Comparison of ENCODE assay signal across 18 cellular contexts in the genomic region with DNA sequence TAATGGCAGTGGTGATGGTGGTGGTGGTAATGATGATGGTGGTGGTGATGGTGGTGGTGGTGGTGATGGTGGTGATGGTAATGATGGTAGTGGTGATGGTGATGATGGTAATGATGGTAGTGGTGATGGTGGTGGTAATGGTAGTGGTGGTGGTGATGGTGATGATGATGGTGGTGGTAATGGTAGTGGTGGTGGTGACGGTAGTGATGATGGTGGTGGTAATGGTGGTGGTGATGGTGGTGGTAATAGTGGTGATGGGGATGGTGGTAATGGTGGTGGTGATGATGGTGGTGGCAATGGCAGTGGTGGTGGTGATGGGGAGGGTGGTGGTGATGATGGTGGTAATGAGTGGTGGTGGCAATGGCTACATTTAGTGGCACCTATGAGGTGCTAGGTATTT.
DNase-seq lines count a peak whose midpoint lies in the region; ATAC-seq and TF ChIP-seq lines count a peak whose summit lies in the region.
"Had no signal": no experiment of that assay in that cellular context is flagged by ENCODE, and none has a peak within 500 bp of the region (broad histone marks: within the 10 kb centered on the region; RNA-seq: fewer than 3 reads in every experiment).

No MANE protein-coding gene starts in this region.

- H3K4me2 ChIP-seq in OCI-LY3 (ENCODE audit: low read length): peak overlapping the region; percentile 57

- no peak for TF ChIP-seq CTCF in OCI-LY3 (IDR thresholded peaks at IDR 0.05; ENCODE audit: low read depth, low read length)

- no peak for DNase-seq in activated T-cell treated with anti-CD3 and anti-CD28 coated beads, Interleukin-2, amount 50 U/mL, for 72 hours
- DNase-seq in activated T-cell treated with anti-CD3 and anti-CD28 coated beads for 4 hours (no peak), Ammon's horn (ENCODE audit: low spot score) (no peak), HK-2 (ENCODE audit: unreplicated experiment) (no peak)
- DNase-seq in central memory CD8-positive, alpha-beta T cell (ENCODE audit: low spot score in 2 of 2): no peak
- no peak for DNase-seq in stimulated activated naive CD8-positive, alpha-beta T cell treated with anti-CD3 and anti-CD28 coated beads, Interleukin-15, amount 100 ng/mL, for 72 hours
- DNase-seq: ACHN, anterior cingulate cortex, COR-L47, EL, hippocampal formation, mesendoderm, NCI-H187, NCI-H446 treated with DMSO at 0.1 percent for 48 hours, spleen had no signal

- H3K36me3 Mint-ChIP-seq in activated T-cell treated with anti-CD3 and anti-CD28 coated beads, Interleukin-2, amount 50 U/mL, for 72 hours (ENCODE audit: insufficient read depth in 2 of 2): peaks cover 0 to 6% of the 10 kb centered on the region in 2 donors
- peaks cover 13% of the 10 kb centered on the region for H3K36me3 Mint-ChIP-seq in central memory CD8-positive, alpha-beta T cell (ENCODE audit: insufficient read depth)

- no peak overlapping the region for H3K27ac ChIP-seq in OCI-LY3 (ENCODE audit: low read length)

- H3K9ac ChIP-seq in OCI-LY3 (ENCODE audit: low read length): no peak overlapping the region

- peaks cover 82% of the 10 kb centered on the region for H3K4me1 Mint-ChIP-seq in activated T-cell treated with anti-CD3 and anti-CD28 coated beads, Interleukin-2, amount 50 U/mL, for 72 hours (ENCODE audit: low read depth)
- H3K4me1 Mint-ChIP-seq in central memory CD8-positive, alpha-beta T cell: peaks cover 48% of the 10 kb centered on the region
- H3K4me1 Mint-ChIP-seq in stimulated activated naive CD8-positive, alpha-beta T cell treated with anti-CD3 and anti-CD28 coated beads, Interleukin-15, amount 100 ng/mL, for 72 hours: peaks cover 92% of the 10 kb centered on the region

- peaks cover 55% of the 10 kb centered on the region for H3K4me1 ChIP-seq in OCI-LY3 (ENCODE audit: low read length)

- H3K9me3 ChIP-seq in OCI-LY3 (ENCODE audit: insufficient read depth, low read length): no peaks in the 10 kb centered on the region
- H3K9me3 ChIP-seq: spleen, upper lobe of left lung had no signal

- H4K20me1 ChIP-seq in OCI-LY3 (ENCODE audit: insufficient read depth, low read length): peaks cover 24% of the 10 kb centered on the region

- H3K4me3 Mint-ChIP-seq in activated T-cell treated with anti-CD3 and anti-CD28 coated beads, Interleukin-2, amount 50 U/mL, for 72 hours: peak overlapping the region; percentile 23 to 45
- peak overlapping the region; percentile 2 for H3K4me3 Mint-ChIP-seq in central memory CD8-positive, alpha-beta T cell
- H3K4me3 Mint-ChIP-seq in stimulated activated naive CD8-positive, alpha-beta T cell treated with anti-CD3 and anti-CD28 coated beads, Interleukin-15, amount 100 ng/mL, for 72 hours: peak overlapping the region in 1 of 2 donors; percentile 17

- no peak for ATAC-seq in activated T-cell treated with anti-CD3 and anti-CD28 coated beads, Interleukin-2, amount 50 U/mL, for 72 hours (replicated peaks in 1 of 2)
- ATAC-seq in central memory CD8-positive, alpha-beta T cell (replicated peaks; ENCODE audit: extremely low read depth, poor library complexity, severe bottlenecking): no peak
- ATAC-seq in stimulated activated naive CD8-positive, alpha-beta T cell treated with anti-CD3 and anti-CD28 coated beads, Interleukin-15, amount 100 ng/mL, for 72 hours: no peak
- ATAC-seq in GM21526 (IDR thresholded peaks at IDR 0.05; ENCODE audit: low FRiP score, unreplicated experiment): no peak

- peak overlapping the region; percentile 81 for H3K27ac Mint-ChIP-seq in activated T-cell treated with anti-CD3 and anti-CD28 coated beads, Interleukin-2, amount 50 U/mL, for 72 hours
- H3K27ac Mint-ChIP-seq in central memory CD8-positive, alpha-beta T cell (ENCODE audit: low read depth): peak overlapping the region; percentile 38
- H3K27ac Mint-ChIP-seq in stimulated activated naive CD8-positive, alpha-beta T cell treated with anti-CD3 and anti-CD28 coated beads, Interleukin-15, amount 100 ng/mL, for 72 hours: peak overlapping the region; percentile 9 to 81

- no peaks in the 10 kb centered on the region for H3K27me3 ChIP-seq in OCI-LY3 (ENCODE audit: low read depth, low read length)
- H3K27me3 ChIP-seq: spleen, upper lobe of left lung had no signal

- H3K9me3 Mint-ChIP-seq in activated T-cell treated with anti-CD3 and anti-CD28 coated beads, Interleukin-2, amount 50 U/mL, for 72 hours: peaks cover 4 to 7% of the 10 kb centered on the region in 2 donors
- H3K9me3 Mint-ChIP-seq in central memory CD8-positive, alpha-beta T cell: peaks cover 6% of the 10 kb centered on the region
- peaks cover 5 to 8% of the 10 kb centered on the region in 2 donors for H3K9me3 Mint-ChIP-seq in stimulated activated naive CD8-positive, alpha-beta T cell treated with anti-CD3 and anti-CD28 coated beads, Interleukin-15, amount 100 ng/mL, for 72 hours

- peaks cover 18% of the 10 kb centered on the region for H3K27me3 Mint-ChIP-seq in activated T-cell treated with anti-CD3 and anti-CD28 coated beads, Interleukin-2, amount 50 U/mL, for 72 hours (ENCODE audit: low read depth)
- H3K27me3 Mint-ChIP-seq in central memory CD8-positive, alpha-beta T cell: no peaks in the 10 kb centered on the region
- peaks cover 12% of the 10 kb centered on the region for H3K27me3 Mint-ChIP-seq in stimulated activated naive CD8-positive, alpha-beta T cell treated with anti-CD3 and anti-CD28 coated beads, Interleukin-15, amount 100 ng/mL, for 72 hours

- H3K36me3 ChIP-seq in OCI-LY3 (replicated peaks; ENCODE audit: low read depth, low read length): no peaks in the 10 kb centered on the region
- H3K36me3 ChIP-seq: spleen, upper lobe of left lung had no signal

- no peaks in the 10 kb centered on the region for H3K79me2 ChIP-seq in OCI-LY3 (ENCODE audit: low read length)

- H2AFZ ChIP-seq in OCI-LY3 (ENCODE audit: low read depth, low read length): no peak overlapping the region

- H3K4me3 ChIP-seq in OCI-LY3 (ENCODE audit: low read length): 0 out of 2 replicates have a peak overlapping the region, but pooled peaks have one; percentile 32
- H3K4me3 ChIP-seq: spleen, upper lobe of left lung had no signal
